In the genomic region with DNA sequence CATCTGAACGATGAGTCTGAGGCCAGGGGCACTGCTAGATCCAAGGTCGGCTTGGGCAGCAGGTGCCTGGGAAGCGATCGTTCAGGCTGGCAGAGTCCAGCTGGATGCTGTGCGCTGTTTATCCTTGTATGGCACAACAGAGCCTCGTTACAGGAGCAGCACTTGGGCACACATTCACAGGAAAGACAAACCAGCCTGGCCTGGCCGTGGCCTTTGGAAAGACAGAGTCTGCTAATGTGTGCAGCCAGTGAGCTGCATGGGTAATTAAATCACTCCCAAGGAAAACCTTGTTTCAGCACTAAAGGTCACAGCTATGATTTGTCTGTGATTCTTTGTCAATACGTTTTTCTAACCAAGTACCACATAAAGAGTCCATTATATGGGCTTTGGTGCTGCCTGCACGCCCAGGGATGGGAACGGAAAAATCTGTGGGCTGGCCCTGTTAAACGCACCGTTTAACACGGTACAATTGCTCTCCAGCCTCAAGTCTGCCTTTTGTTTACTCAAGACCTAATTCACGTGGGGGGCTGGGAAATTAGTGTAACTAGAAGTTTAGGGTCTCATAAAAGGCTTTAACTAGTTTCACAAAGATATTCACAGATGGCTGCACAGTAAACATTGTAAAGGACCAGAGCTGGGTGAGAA, we compare ENCODE assay signal across 15 cellular contexts.
DNase-seq lines count a peak whose midpoint lies in the region; TF ChIP-seq lines count a peak whose summit lies in the region.
"Had no signal": no experiment of that assay in that cellular context is flagged by ENCODE, and none has a peak within 500 bp of the region (broad histone marks: within the 10 kb centered on the region; RNA-seq: fewer than 3 reads in every experiment).

No MANE protein-coding gene starts in this region.

- no peaks in the 10 kb centered on the region for H3K36me3 ChIP-seq in esophagus muscularis mucosa
- no peaks in the 10 kb centered on the region for H3K36me3 ChIP-seq in Karpas-422 (ENCODE audit: insufficient read depth, low read length)
- H3K36me3 ChIP-seq: BE2C, cardiac muscle cell had no signal

- H3K79me2 ChIP-seq in Karpas-422 (ENCODE audit: low read length), result no peaks in the 10 kb centered on the region

- intact Hi-C loops in esophagus muscularis mucosa (cut with DNase I), result no loop called here

- H3K9me3 ChIP-seq in esophagus muscularis mucosa (no peaks in the 10 kb centered on the region), Karpas-422 (ENCODE audit: low read length) (no peaks in the 10 kb centered on the region)
- H3K9me3 ChIP-seq: BE2C had no signal

- no peak overlapping the region for H3K4me2 ChIP-seq in Karpas-422 (ENCODE audit: low read depth, low read length, poor library complexity, severe bottlenecking)

- no peak overlapping the region for H3K27ac ChIP-seq in esophagus muscularis mucosa (replicated peaks in 1 of 4)
- H3K27ac ChIP-seq in Karpas-422 (ENCODE audit: low read length), result no peak overlapping the region
- H3K27ac ChIP-seq: cardiac muscle cell, epithelial cell of prostate, RWPE1 had no signal

- no peaks in the 10 kb centered on the region for H4K20me1 ChIP-seq in Karpas-422 (ENCODE audit: insufficient read depth, low read depth, low read length)

- H3K9me2 ChIP-seq in Karpas-422 (replicated peaks; ENCODE audit: insufficient read depth, low read length), result no peaks in the 10 kb centered on the region

- DNase-seq in LNCaP clone FGC (ENCODE audit: low read depth) (peak; percentile 46), NCI-H526 (lab: John Stamatoyannopoulos, UW) (peak; percentile 47 to 63), epithelial cell of proximal tubule (ENCODE audit: low read depth) (peak; percentile 15), occipital lobe (lab: John Stamatoyannopoulos, UW) (peak; percentile 15), esophagus muscularis mucosa (ENCODE audit: extremely low spot score) (no peak), Karpas-422 (no peak)
- no peak for DNase-seq in activated CD4-positive, alpha-beta T cell treated with anti-CD3 and anti-CD28 coated beads for 48 hours
- no peak for DNase-seq in activated naive CD4-positive, alpha-beta T cell (lab: John Stamatoyannopoulos, UW)
- DNase-seq: activated CD4-positive, alpha-beta memory T cell treated with anti-CD3 and anti-CD28 coated beads for 36 hours; activated gamma-delta T cell treated with Interleukin-2 at 50 U/mL for 16 hours; BE2C; NCI-H1930 had no signal

- TF ChIP-seq CTCF in LNCaP clone FGC (IDR thresholded peaks at IDR 0.05; ENCODE audit: control insufficient read depth, extremely low read depth, insufficient read depth), result no peak
- TF ChIP-seq CTCF in epithelial cell of proximal tubule (conservative IDR thresholded peaks at IDR 0.05; ENCODE audit: low read depth, low read length), result no peak
- no peak for TF ChIP-seq CTCF in esophagus muscularis mucosa (IDR thresholded peaks at IDR 0.05)

- H3K4me1 ChIP-seq in esophagus muscularis mucosa (no peaks in the 10 kb centered on the region), Karpas-422 (ENCODE audit: low read length) (no peaks in the 10 kb centered on the region)
- H3K4me1 ChIP-seq: BE2C had no signal

- no peak for TF ChIP-seq EP300 in esophagus muscularis mucosa (IDR thresholded peaks at IDR 0.05)

- no peak for TF ChIP-seq POLR2A in esophagus muscularis mucosa (IDR thresholded peaks at IDR 0.05; ENCODE audit: low read depth)

- H3K27me3 ChIP-seq in esophagus muscularis mucosa, result peaks cover 0 to 4% (median 0%) of the 10 kb centered on the region in 4 donors
- H3K27me3 ChIP-seq in Karpas-422 (ENCODE audit: low read length), result no peaks in the 10 kb centered on the region
- H3K27me3 ChIP-seq: BE2C, cardiac muscle cell had no signal

- 76% methylated on average over 14 of the region's 14 CpGs for WGBS in esophagus muscularis mucosa

- H3K4me3 ChIP-seq in LNCaP clone FGC (ENCODE audit: low read depth, low read length) (no peak overlapping the region), epithelial cell of proximal tubule (ENCODE audit: low read depth, low read length) (no peak overlapping the region), esophagus muscularis mucosa (no peak overlapping the region), Karpas-422 (ENCODE audit: low read length) (no peak overlapping the region)
- H3K4me3 ChIP-seq: cardiac muscle cell had no signal

- H3K9ac ChIP-seq in Karpas-422 (ENCODE audit: low read length), result no peak overlapping the region

- H2AFZ ChIP-seq in Karpas-422 (ENCODE audit: low read length), result no peak overlapping the region

Comparison
In these comparisons a context has a peak if more than half of its experiments do, and no peak if none do; other contexts are left out.
1. DNase-seq: peak in LNCaP clone FGC (single experiment), NCI-H526 (2 of 2), epithelial cell of proximal tubule (single experiment) and occipital lobe (single experiment); none in activated CD4-positive, alpha-beta T cell treated with anti-CD3 and anti-CD28 coated beads for 48 hours (single experiment), activated naive CD4-positive, alpha-beta T cell (0 of 4), esophagus muscularis mucosa (single experiment) and Karpas-422 (single experiment).